ENCODE assay signal across 1 cellular context in the genomic region with DNA sequence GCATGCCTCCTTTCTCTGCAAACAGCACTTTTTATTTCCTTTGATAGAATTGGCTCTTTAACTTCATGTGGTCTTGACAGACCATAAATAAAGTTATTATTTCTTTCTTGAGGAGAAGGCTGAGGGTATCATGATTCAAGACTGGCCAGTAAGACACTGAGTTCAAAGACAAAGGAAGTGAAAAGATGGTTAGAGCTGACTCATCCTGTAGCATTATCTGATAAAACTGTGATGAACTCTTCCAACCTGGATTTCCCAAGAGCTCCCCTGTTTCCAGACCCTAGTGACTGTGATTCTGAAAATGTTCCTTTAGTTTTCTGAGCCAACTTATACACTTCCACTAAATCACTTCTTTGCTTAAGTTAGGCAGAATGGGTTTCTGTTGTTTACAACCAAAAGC.
TF ChIP-seq lines count a peak whose summit lies in the region.

No MANE protein-coding gene starts in this region.

TF ChIP-seq in H1, 55 proteins besides CTCF, POLR2A, EP300 and RAD21 (continued from another document):
- TF ChIP-seq NANOG (IDR thresholded peaks at IDR 0.05; ENCODE audit: insufficient read depth, low read depth, low read length, poor library complexity, severe bottlenecking) (no peak), BCL11A (IDR thresholded peaks at IDR 0.05; ENCODE audit: low read depth in 2 of 2, low read length in 2 of 2) (no peak), GABPA (IDR thresholded peaks at IDR 0.05; ENCODE audit: borderline replicate concordance, insufficient read depth, low read length) (no peak), TAF1 (IDR thresholded peaks at IDR 0.05; ENCODE audit: low read depth, low read length) (no peak), RXRA (IDR thresholded peaks at IDR 0.05; ENCODE audit: insufficient read depth, low read depth, low read length) (no peak), RBBP5 (IDR thresholded peaks at IDR 0.05; ENCODE audit: borderline replicate concordance, low read depth, low read length) (no peak), MAFK (IDR thresholded peaks at IDR 0.05; ENCODE audit: low read depth, low read length) (no peak), KDM5A (IDR thresholded peaks at IDR 0.05; ENCODE audit: low read length) (no peak), PHF8 (conservative IDR thresholded peaks at IDR 0.05; ENCODE audit: low read depth, low read length) (no peak), HDAC6 (IDR thresholded peaks at IDR 0.05; ENCODE audit: low read depth, low read length) (no peak), SIRT6 (IDR thresholded peaks at IDR 0.05; ENCODE audit: low read length) (no peak)
TF ChIP-seq in H1: peak in this region for 0.
